8 cellular contexts compared by ENCODE assay signal in the genomic region with DNA sequence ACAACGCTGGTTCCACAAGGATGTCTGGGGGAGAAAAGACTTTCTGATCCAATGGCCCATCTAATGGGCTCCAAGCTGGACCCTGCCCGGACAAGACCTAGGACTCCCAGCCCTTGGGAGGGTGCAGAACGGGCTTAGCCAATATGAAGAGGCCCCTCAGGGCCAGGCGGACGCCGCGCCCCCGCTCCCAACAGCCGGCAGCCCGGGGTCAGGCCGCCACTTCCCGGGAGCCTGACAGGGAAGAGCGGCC. TPM values are rescaled to one million over a fixed set of nuclear protein-coding genes. Genes with fewer than 3 reads are reported as not detected.
A peak's percentile ranks its signal among the peaks of the same experiment; 100 is the strongest.
DNase-seq lines count a peak whose midpoint lies in the region; TF ChIP-seq lines count a peak whose summit lies in the region.

No MANE protein-coding gene starts in this region.

- H2AFZ ChIP-seq in osteoblast (ENCODE audit: low read length) = peak overlapping the region; percentile 76

- H4K20me1 ChIP-seq in osteoblast (ENCODE audit: insufficient read depth, low read length) = peaks cover 21% of the 10 kb centered on the region

- no peaks in the 10 kb centered on the region for H3K36me3 ChIP-seq in esophagus squamous epithelium
- H3K36me3 ChIP-seq in osteoblast (ENCODE audit: insufficient read depth, low read length) = no peaks in the 10 kb centered on the region

- TF ChIP-seq CTCF in C4-2B (conservative IDR thresholded peaks at IDR 0.05) (no peak), RWPE1 (conservative IDR thresholded peaks at IDR 0.05; ENCODE audit: low read depth) (no peak), esophagus squamous epithelium (IDR thresholded peaks at IDR 0.05) (no peak), osteoblast (IDR thresholded peaks at IDR 0.05; ENCODE audit: extremely low read depth, low read depth, low read length) (no peak)

- POLR2A ChIA-PET in RWPE1 (lab: Yijun Ruan, JAX; ENCODE audit: low non-redundant PET) = interaction anchor here (0.8 to 1.3 kb wide), 5 partner anchors 11 to 142 kb away, joined by 3 to 4 read pairs (median 3); no protein-coding TSS in a partner anchor

- TF ChIP-seq POLR2A in esophagus squamous epithelium (IDR thresholded peaks at IDR 0.05) = no peak

- WGBS in esophagus squamous epithelium, 2 donors = no CpG with 5 or more reads among the region's 13 CpGs

- H3K4me2 ChIP-seq in osteoblast (ENCODE audit: insufficient read depth, low read length) = peak overlapping the region; percentile 90

- no peaks in the 10 kb centered on the region for H3K9me3 ChIP-seq in esophagus squamous epithelium
- no peaks in the 10 kb centered on the region for H3K9me3 ChIP-seq in osteoblast (ENCODE audit: low read depth, low read length)

- H3K27ac ChIP-seq in C4-2B = peak overlapping the region; percentile 75
- peak overlapping the region; percentile 96 for H3K27ac ChIP-seq in RWPE1
- H3K27ac ChIP-seq in esophagus squamous epithelium = peak overlapping the region; percentile 81 to 94 (median 92)
- H3K27ac ChIP-seq in osteoblast (ENCODE audit: low read depth, low read length) = peak overlapping the region; percentile 89

- peaks cover 0 to 10% (median 0%) of the 10 kb centered on the region in 4 donors for H3K27me3 ChIP-seq in esophagus squamous epithelium
- no peaks in the 10 kb centered on the region for H3K27me3 ChIP-seq in osteoblast (ENCODE audit: insufficient read depth, low read length)

- peak overlapping the region; percentile 51 to 98 (median 82) for H3K4me3 ChIP-seq in esophagus squamous epithelium
- peak overlapping the region; percentile 78 for H3K4me3 ChIP-seq in osteoblast (ENCODE audit: insufficient read depth, low read length)

- DNase-seq in RWPE1 (ENCODE audit: low spot score) = no peak
- no peak for DNase-seq in esophagus squamous epithelium (lab: John Stamatoyannopoulos, UW)
- no peak for DNase-seq in osteoblast (ENCODE audit: insufficient read length, low spot score, missing footprints)
- DNase-seq in NCI-H82 (lab: John Stamatoyannopoulos, UW) = no peak
- DNase-seq in NCI-H1930 (lab: John Stamatoyannopoulos, UW) = no peak
- no peak for DNase-seq in COLO668 (lab: John Stamatoyannopoulos, UW; ENCODE audit: unreplicated experiment)
- DNase-seq in T1000 (lab: John Stamatoyannopoulos, UW) = no peak

- peaks cover 34% of the 10 kb centered on the region for H3K79me2 ChIP-seq in osteoblast (ENCODE audit: insufficient read depth, low read length)

- intact Hi-C loops in esophagus squamous epithelium (cut with DNase I) = no loop called here

- CTCF ChIA-PET in RWPE1 (lab: Yijun Ruan, JAX) = interaction anchor here (0.5 to 3.6 kb wide), 8 partner anchors 11 to 412 kb away, joined by 3 to 20 read pairs (median 4); no protein-coding TSS in a partner anchor

- peaks cover 13 to 64% (median 43%) of the 10 kb centered on the region in 3 donors for H3K4me1 ChIP-seq in esophagus squamous epithelium
- peaks cover 42% of the 10 kb centered on the region for H3K4me1 ChIP-seq in osteoblast (ENCODE audit: insufficient read depth, low read length)

RNA-seq across cellular contexts. Expression of gene P4HA2, which starts 0.5 kb away (rescaled TPM):
- total RNA-seq in esophagus squamous epithelium (10 to 100 TPM; 14.7 to 22.2 (median 16.7) TPM), osteoblast (155 and 186 TPM in 2 replicates)

RNA-seq across cellular contexts. Expression of gene PDLIM4, which starts 30.3 kb away (rescaled TPM):
- 10 to 100 TPM; 16.5 to 79.2 (median 47.7) TPM for total RNA-seq in esophagus squamous epithelium
- 47.7 and 67.7 TPM in 2 replicates for total RNA-seq in osteoblast
